16 cellular contexts compared by ENCODE assay signal in the genomic region with DNA sequence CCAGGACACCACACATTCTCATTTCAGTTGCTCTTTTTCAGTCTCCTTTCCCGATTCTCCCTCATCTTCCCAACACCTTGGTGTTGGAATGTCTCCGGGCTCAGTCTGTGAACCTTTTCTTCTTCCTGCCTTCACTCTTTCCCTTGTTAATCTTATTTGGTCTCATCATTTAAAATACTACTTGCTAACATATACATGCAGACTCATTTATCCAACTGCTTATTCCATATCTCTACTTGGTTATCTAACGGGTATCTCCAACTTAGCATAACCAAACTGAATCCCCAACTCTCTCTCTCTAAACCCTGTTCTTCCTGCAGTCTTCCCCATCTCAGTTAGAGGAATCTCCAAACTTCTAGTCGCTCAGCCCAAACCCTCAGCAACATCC. TPM values are rescaled to one million over a fixed set of nuclear protein-coding genes. Genes with fewer than 3 reads are reported as not detected.
DNase-seq lines count a peak whose midpoint lies in the region; ATAC-seq, FAIRE-seq and TF ChIP-seq lines count a peak whose summit lies in the region.
"Had no signal": no experiment of that assay in that cellular context is flagged by ENCODE, and none has a peak within 500 bp of the region (broad histone marks: within the 10 kb centered on the region; RNA-seq: fewer than 3 reads in every experiment).

No MANE protein-coding gene starts in this region.

- peaks cover 5% of the 10 kb centered on the region for H3K4me1 Mint-ChIP-seq in MCF 10A (ENCODE audit: insufficient read depth, unreplicated experiment)
- H3K4me1 Mint-ChIP-seq in neural progenitor cell, result peaks cover 15% of the 10 kb centered on the region
- H3K4me1 Mint-ChIP-seq: CD8-positive, alpha-beta memory T cell had no signal

- H3K27me3 Mint-ChIP-seq in MCF 10A (ENCODE audit: insufficient read depth, unreplicated experiment), result peaks cover 12% of the 10 kb centered on the region
- H3K27me3 Mint-ChIP-seq in neural progenitor cell (ENCODE audit: insufficient read depth, low read depth), result peaks cover 2% of the 10 kb centered on the region

- no peaks in the 10 kb centered on the region for H3K9me3 Mint-ChIP-seq in MCF 10A (ENCODE audit: unreplicated experiment)
- H3K9me3 Mint-ChIP-seq in neural progenitor cell, result no peaks in the 10 kb centered on the region
- H3K9me3 Mint-ChIP-seq: CD8-positive, alpha-beta memory T cell; IgD-negative memory B cell had no signal

- H3K9me3 ChIP-seq in mammary epithelial cell (replicated peaks; ENCODE audit: insufficient read depth, low read length) (no peaks in the 10 kb centered on the region), PC-3 (ENCODE audit: low read length) (no peaks in the 10 kb centered on the region), H1 (ENCODE audit: insufficient read depth in 2 of 2, low read depth in 1 of 2, low read length in 1 of 2) (no peaks in the 10 kb centered on the region), neural progenitor cell (ENCODE audit: low read depth) (no peaks in the 10 kb centered on the region)
- H3K9me3 ChIP-seq: BLaER1, Caco-2 had no signal

- ATAC-seq in PC-3, result no peak
- ATAC-seq in GM19452 (IDR thresholded peaks at IDR 0.05; ENCODE audit: unreplicated experiment), result no peak
- ATAC-seq in GM18868 (IDR thresholded peaks at IDR 0.05; ENCODE audit: unreplicated experiment), result no peak

- no peaks in the 10 kb centered on the region for H3K23me2 ChIP-seq in H1 (ENCODE audit: low read depth, low read length)

- CTCF ChIA-PET in mammary epithelial cell (lab: Charles Lee; ENCODE audit: low non-redundant PET), result no interaction called here
- CTCF ChIA-PET in MCF 10A (lab: Yijun Ruan, JAX), result no interaction called here
- CTCF ChIA-PET in PC-3 (lab: Charles Lee), result no interaction called here
- CTCF ChIA-PET in H1 (lab: Charles Lee; ENCODE audit: partially characterized antibody), result interaction anchor here (1.4 to 2.0 kb wide), 2 partner anchors 16 to 39 kb away, joined by 3 to 7 read pairs; no protein-coding TSS in a partner anchor

- in situ Hi-C loops in mammary epithelial cell (cut with MboI; ENCODE audit: low sequenced_read_pairs in 2 of 2), result no loop called here

- no peak overlapping the region for H3K4ac ChIP-seq in H1 (replicated peaks; ENCODE audit: insufficient read length, low read depth, low read length)

- no peak overlapping the region for H3K4me3 Mint-ChIP-seq in MCF 10A (ENCODE audit: unreplicated experiment)
- no peak overlapping the region for H3K4me3 Mint-ChIP-seq in neural progenitor cell
- H3K4me3 Mint-ChIP-seq: CD8-positive, alpha-beta memory T cell; IgD-negative memory B cell had no signal

- H3K36me3 Mint-ChIP-seq in MCF 10A (ENCODE audit: insufficient read depth, unreplicated experiment), result no peaks in the 10 kb centered on the region
- peaks cover 3% of the 10 kb centered on the region for H3K36me3 Mint-ChIP-seq in neural progenitor cell
- H3K36me3 Mint-ChIP-seq: CD8-positive, alpha-beta memory T cell; IgD-negative memory B cell had no signal

- no peak overlapping the region for H3K4me2 ChIP-seq in mammary epithelial cell (ENCODE audit: insufficient read depth, low read depth, low read length)
- H3K4me2 ChIP-seq in PC-3 (ENCODE audit: low read length), result no peak overlapping the region
- H3K4me2 ChIP-seq in H1 (ENCODE audit: insufficient read depth in 1 of 2, low read depth in 2 of 2, low read length in 2 of 2), result peak overlapping the region in 1 of 2 experiments; percentile 30; a peak in 1 of 4 replicates
- peak overlapping the region; percentile 27 for H3K4me2 ChIP-seq in neural progenitor cell

- no peak overlapping the region for H3K23ac ChIP-seq in H1 (ENCODE audit: insufficient read length)

- no peak for TF ChIP-seq RAD21 in H1 (IDR thresholded peaks at IDR 0.05 in 1 of 2, conservative IDR thresholded peaks at IDR 0.05 in 1 of 2; ENCODE audit: low read depth in 2 of 2, low read length in 2 of 2)

- H3K27me3 ChIP-seq in mammary epithelial cell (ENCODE audit: insufficient read depth, low read length) (no peaks in the 10 kb centered on the region), PC-3 (ENCODE audit: low read length) (no peaks in the 10 kb centered on the region), H1 (replicated peaks in 1 of 4; ENCODE audit: control insufficient read depth in 3 of 4, extremely low read depth in 1 of 4, insufficient read depth in 3 of 4, low read length in 3 of 4) (no peaks in the 10 kb centered on the region), neural progenitor cell (no peaks in the 10 kb centered on the region)
- H3K27me3 ChIP-seq: BLaER1 had no signal

- no peaks in the 10 kb centered on the region for H3K4me1 ChIP-seq in mammary epithelial cell (ENCODE audit: insufficient read depth, low read length)
- H3K4me1 ChIP-seq in PC-3 (ENCODE audit: insufficient read depth, low read length), result peaks cover 9% of the 10 kb centered on the region
- H3K4me1 ChIP-seq in H1 (replicated peaks in 1 of 4; ENCODE audit: control insufficient read depth in 3 of 4, insufficient read depth in 4 of 4, low read length in 3 of 4), result peaks cover 0 to 7% (median 2%) of the 10 kb centered on the region in 4 experiments; a peak in 3 of 7 replicates
- H3K4me1 ChIP-seq in neural progenitor cell, result peaks cover 15% of the 10 kb centered on the region

- BruUV-seq in mammary epithelial cell (replicated peaks; lab: Mats Ljungman, UMichigan) (no TSS peak), MCF 10A (replicated peaks; lab: Mats Ljungman, UMichigan) (no TSS peak), PC-3 (replicated peaks; lab: Mats Ljungman, UMichigan) (no TSS peak)

- no peaks in the 10 kb centered on the region; the same call in 1 of the 2 replicates for H3K79me1 ChIP-seq in H1 (ENCODE audit: low read depth, low read length)

- intact Hi-C loops in mammary epithelial cell (cut with micrococcal nuclease) (no loop called here), MCF 10A (cut with micrococcal nuclease) (no loop called here), PC-3 (cut with micrococcal nuclease) (no loop called here)

- no peak overlapping the region for H3K27ac Mint-ChIP-seq in MCF 10A (ENCODE audit: low read depth, unreplicated experiment)
- no peak overlapping the region for H3K27ac Mint-ChIP-seq in neural progenitor cell
- H3K27ac Mint-ChIP-seq: CD8-positive, alpha-beta memory T cell; IgD-negative memory B cell had no signal

- TF ChIP-seq CTCF in mammary epithelial cell (conservative IDR thresholded peaks at IDR 0.05 in 1 of 2, IDR thresholded peaks at IDR 0.05 in 1 of 2; ENCODE audit: extremely low read depth in 1 of 2, insufficient read depth in 1 of 2, low read depth in 1 of 2, low read length in 2 of 2) (no peak), MCF 10A (IDR thresholded peaks at IDR 0.05; ENCODE audit: unreplicated experiment) (no peak), PC-3 (conservative IDR thresholded peaks at IDR 0.05; ENCODE audit: low read depth, low read length) (no peak), H1 (IDR thresholded peaks at IDR 0.05; ENCODE audit: control extremely low read depth in 1 of 3, insufficient read depth in 1 of 3, low read depth in 1 of 3, low read length in 3 of 3) (no peak), neural progenitor cell (IDR thresholded peaks at IDR 0.05) (no peak)

- H4K8ac ChIP-seq in H1 (ENCODE audit: extremely low read depth, insufficient read depth, low read length), result no peak overlapping the region

- FAIRE-seq in H1 (lab: Jason Lieb, UNC), result no peak

- H2BK12ac ChIP-seq in H1 (ENCODE audit: low read depth, low read length), result peak overlapping the region; percentile 30; the same call in 1 of the 2 replicates

- TF ChIP-seq POLR2A in H1 (IDR thresholded peaks at IDR 0.05; ENCODE audit: control extremely low read depth in 1 of 2, low read depth in 2 of 2, low read length in 2 of 2), result no peak

- H3K9ac ChIP-seq in mammary epithelial cell (ENCODE audit: insufficient read depth, low read length), result no peak overlapping the region
- H3K9ac ChIP-seq in PC-3 (ENCODE audit: low read length), result no peak overlapping the region
- no peak overlapping the region for H3K9ac ChIP-seq in H1 (replicated peaks in 1 of 4; ENCODE audit: extremely low read depth in 1 of 4, low read depth in 3 of 4, low read length in 3 of 4)
- H3K9ac ChIP-seq in neural progenitor cell, result no peak overlapping the region
- H3K9ac ChIP-seq: BLaER1 had no signal

- H2BK15ac ChIP-seq in H1 (ENCODE audit: low read length), result no peak overlapping the region

- no peaks in the 10 kb centered on the region for H4K20me1 ChIP-seq in mammary epithelial cell (ENCODE audit: insufficient read depth, low read length)
- H4K20me1 ChIP-seq in PC-3 (ENCODE audit: low read length), result no peaks in the 10 kb centered on the region
- no peaks in the 10 kb centered on the region for H4K20me1 ChIP-seq in H1 (replicated peaks in 1 of 2; ENCODE audit: control insufficient read depth in 1 of 2, insufficient read depth in 2 of 2, low read length in 2 of 2)
- H4K20me1 ChIP-seq in neural progenitor cell (ENCODE audit: low read depth), result no peaks in the 10 kb centered on the region
- H4K20me1 ChIP-seq: BLaER1 had no signal

- no peak for TF ChIP-seq EP300 in H1 (IDR thresholded peaks at IDR 0.05; ENCODE audit: borderline replicate concordance in 1 of 2, low read depth in 2 of 2, low read length in 2 of 2)

- peak overlapping the region; percentile 71; the same call in 1 of the 2 replicates for H2BK5ac ChIP-seq in H1 (ENCODE audit: low read depth, low read length)

- H3K9me2 ChIP-seq in PC-3 (replicated peaks; ENCODE audit: low read length), result no peaks in the 10 kb centered on the region

- H2AK5ac ChIP-seq in H1 (ENCODE audit: low read depth, low read length), result no peak overlapping the region

- H2AFZ ChIP-seq in mammary epithelial cell (ENCODE audit: low read depth, low read length) (peak overlapping the region; percentile 25), PC-3 (ENCODE audit: low read length) (peak overlapping the region; percentile 42; the same call in 1 of the 2 replicates), H1 (ENCODE audit: low read length) (no peak overlapping the region), neural progenitor cell (replicated peaks) (no peak overlapping the region)

- H3K79me2 ChIP-seq in mammary epithelial cell (ENCODE audit: insufficient read depth, low read length) (no peaks in the 10 kb centered on the region), PC-3 (ENCODE audit: low read length) (no peaks in the 10 kb centered on the region), H1 (ENCODE audit: control insufficient read depth in 1 of 2, insufficient read depth in 2 of 2, low read length in 2 of 2) (peaks cover 0 to 9% of the 10 kb centered on the region in 2 experiments; a peak in 1 of 4 replicates), neural progenitor cell (ENCODE audit: low read depth) (no peaks in the 10 kb centered on the region)

- DNase-seq in mammary epithelial cell (no peak), MCF 10A (ENCODE audit: unreplicated experiment) (no peak), PC-3 (no peak), H1 (ENCODE audit: low read depth in 1 of 2, low spot score in 2 of 2) (no peak), neural progenitor cell (ENCODE audit: low spot score) (no peak), GM19238 (ENCODE audit: insufficient read length, low spot score) (no peak)
- DNase-seq: AML-193; Caco-2; CD8-positive, alpha-beta memory T cell; GF-D8; H7 had no signal

- no peak overlapping the region for H3K14ac ChIP-seq in H1 (ENCODE audit: insufficient read length)

- H3K27ac ChIP-seq in mammary epithelial cell (ENCODE audit: insufficient read depth, low read depth, low read length) (no peak overlapping the region), PC-3 (ENCODE audit: low read length) (no peak overlapping the region), H1 (ENCODE audit: low read depth, low read length) (no peak overlapping the region), neural progenitor cell (no peak overlapping the region)
- H3K27ac ChIP-seq: 22Rv1, BLaER1 had no signal

- no peak overlapping the region for H3K4me3 ChIP-seq in mammary epithelial cell (replicated peaks in 1 of 3; ENCODE audit: insufficient read depth in 1 of 3, low read depth in 2 of 3, low read length in 3 of 3)
- H3K4me3 ChIP-seq in PC-3 (ENCODE audit: low read length), result no peak overlapping the region
- H3K4me3 ChIP-seq in H1 (ENCODE audit: extremely low read depth in 1 of 4, insufficient read depth in 2 of 4, low read depth in 3 of 4, low read length in 4 of 4), result no peak overlapping the region
- no peak overlapping the region for H3K4me3 ChIP-seq in neural progenitor cell
- H3K4me3 ChIP-seq: BLaER1 had no signal

- H2BK120ac ChIP-seq in H1 (replicated peaks; ENCODE audit: low read depth, low read length), result no peak overlapping the region

- 93% methylated on average over 4 of the region's 4 CpGs for WGBS in mammary epithelial cell (ENCODE audit: low coverage, missing lambda C conversion rate)
- WGBS in H1 (ENCODE audit: extremely low coverage in 1 of 2, insufficient coverage in 1 of 2, insufficient read length in 1 of 2, insufficient replicate concordance in 2 of 2, low coverage in 1 of 2, low lambda C conversion rate in 2 of 2, missing lambda C conversion rate in 1 of 2), 2 experiments, result 93% methylated on average over 4 of the region's 4 CpGs; no CpG with 5 or more reads in 1 of the 2 experiments

- POLR2A ChIA-PET in MCF 10A (lab: Yijun Ruan, JAX), result no interaction called here
- POLR2A ChIA-PET in PC-3 (lab: Charles Lee; ENCODE audit: unreplicated experiment), result no interaction called here
- POLR2A ChIA-PET in H1 (lab: Charles Lee; ENCODE audit: partially characterized antibody), result interaction anchor here (1.0 to 1.1 kb wide), 2 partner anchors 9 to 12 kb away, joined by 3 read pairs; no protein-coding TSS in a partner anchor

- H4K5ac ChIP-seq in H1 (ENCODE audit: insufficient read length, low read depth, low read length), result no peak overlapping the region

- no peaks in the 10 kb centered on the region for H3F3A ChIP-seq in PC-3 (ENCODE audit: low read length, unreplicated experiment)
- H3F3A ChIP-seq in neural progenitor cell (ENCODE audit: low read depth), result no peaks in the 10 kb centered on the region

- H4K91ac ChIP-seq in H1 (replicated peaks; ENCODE audit: insufficient read length, low read length), result no peak overlapping the region

- H3K36me3 ChIP-seq in mammary epithelial cell (ENCODE audit: insufficient read depth, low read length) (no peaks in the 10 kb centered on the region), PC-3 (ENCODE audit: low read depth, low read length) (no peaks in the 10 kb centered on the region), H1 (ENCODE audit: control insufficient read depth in 2 of 4, insufficient read depth in 4 of 4, low read length in 3 of 4) (peaks cover 5 to 46% (median 11%) of the 10 kb centered on the region in 4 experiments; a peak in 6 of 8 replicates), neural progenitor cell (no peaks in the 10 kb centered on the region)
- H3K36me3 ChIP-seq: BLaER1 had no signal

- H3K56ac ChIP-seq in H1 (replicated peaks; ENCODE audit: insufficient read length, low read depth, low read length), result no peak overlapping the region

- H2BK20ac ChIP-seq in H1 (ENCODE audit: low read length), result no peak overlapping the region

- dilution Hi-C loops in mammary epithelial cell (cut with HindIII; ENCODE audit: low sequenced_read_pairs), result no loop called here

- H3K18ac ChIP-seq in H1 (ENCODE audit: extremely low read depth, low read length), result peak overlapping the region; percentile 62

RNA-seq across cellular contexts. Expression of gene RAB3B, which starts 26.2 kb away (rescaled TPM):
- total RNA-seq in mammary epithelial cell (1 to 10 TPM in 1 of 2 donors, under 1 TPM in 1; 0.50 to 3.4 TPM), MCF 10A (2022) (0.02 and 0.05 TPM in 2 replicates), PC-3 (2014; rRNA removed) (4.5 and 5.0 TPM in 2 replicates), neural progenitor cell (ENCODE audit: low replicate concordance) (19.3 and 20.4 TPM in 2 replicates)
- polyA plus RNA-seq in mammary epithelial cell (1.4 TPM), H1 (2011; rRNA removed) (9.4 and 12.5 TPM in 2 replicates)
- polyA minus RNA-seq in mammary epithelial cell, result 6.9 TPM
- 36.8 and 37.3 TPM in 2 replicates for total RNA-seq in H1 (2021; fragmentation: NEBNext Ultra II Directional; extraction: Animal tissue kit (Norgen Biotek cat#: 25700))
- polyA plus RNA-seq in H1 (2011; cell fraction: cytosol; rRNA removed), result 10.6 TPM
- polyA plus RNA-seq in H1 (2011; cell fraction: nucleus; rRNA removed), result 18.0 TPM
- 16.0 to 24.7 TPM (median 18.6 TPM) in 4 replicates for polyA plus RNA-seq in H1 (2012, experiment 1 of 2)
- polyA plus RNA-seq in H1 (2012, experiment 2 of 2), result 2.1 TPM
- 24.4 TPM for polyA plus RNA-seq in H1 (2013, experiment 1 of 2)
- polyA plus RNA-seq in H1 (2013, experiment 2 of 2), result 20.8 TPM
- 33.9 and 45.6 TPM in 2 replicates for polyA minus RNA-seq in H1 (2011; rRNA and poly(A)+ RNA removed)
- 16.4 TPM for polyA minus RNA-seq in H1 (2011; cell fraction: cytosol; rRNA and poly(A)+ RNA removed)
- polyA minus RNA-seq in H1 (2011; cell fraction: nucleus; rRNA and poly(A)+ RNA removed), result 41.2 TPM
- polyA plus RNA-seq: IgD-negative memory B cell had no signal

Comparison
In these comparisons a context has a peak if more than half of its experiments do, and no peak if none do; other contexts are left out.
1. H2AFZ ChIP-seq: peak in mammary epithelial cell (single experiment) and PC-3 (single experiment); none in H1 (single experiment) and neural progenitor cell (single experiment).